9 cellular contexts compared by ENCODE assay signal in the genomic region with DNA sequence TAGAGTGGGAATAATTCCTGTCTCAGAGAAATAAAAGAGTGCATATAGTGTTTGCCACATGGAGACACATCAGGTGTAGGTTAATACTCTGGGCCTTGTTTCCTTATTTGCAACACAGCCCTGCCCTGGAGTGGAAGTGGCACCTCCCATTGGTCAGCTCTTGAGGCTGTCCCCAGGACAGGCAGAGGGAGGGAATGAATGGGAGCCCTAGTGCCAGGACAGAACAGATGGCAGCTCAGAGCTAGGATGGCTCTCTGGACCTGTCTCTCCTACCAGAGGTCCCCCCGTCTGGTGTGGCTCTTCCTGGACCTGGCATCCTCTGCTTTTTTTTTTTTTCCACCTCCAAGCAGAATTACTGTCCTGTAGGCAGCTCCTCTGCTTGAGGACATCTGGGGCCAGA. TPM values are rescaled to one million over a fixed set of nuclear protein-coding genes. Genes with fewer than 3 reads are reported as not detected.
DNase-seq lines count a peak whose midpoint lies in the region; ATAC-seq and TF ChIP-seq lines count a peak whose summit lies in the region.
"Had no signal": no experiment of that assay in that cellular context is flagged by ENCODE, and none has a peak within 500 bp of the region (broad histone marks: within the 10 kb centered on the region; RNA-seq: fewer than 3 reads in every experiment).

No MANE protein-coding gene starts in this region.

- H3K36me3 ChIP-seq in CD4-positive, alpha-beta memory T cell (ENCODE audit: insufficient read depth, low read length), result peaks cover 4% of the 10 kb centered on the region
- peaks cover 88% of the 10 kb centered on the region for H3K36me3 ChIP-seq in neutrophil

- peak overlapping the region in 6 of 7 donors; percentile 61 to 87 (median 78) for H3K27ac Mint-ChIP-seq in CD4-positive, alpha-beta memory T cell

- H3K4me3 Mint-ChIP-seq in CD4-positive, alpha-beta memory T cell, result peak overlapping the region; percentile 22 to 85 (median 78)

- no peaks in the 10 kb centered on the region for H3K27me3 ChIP-seq in CD4-positive, alpha-beta memory T cell (ENCODE audit: insufficient read depth, low read length)
- H3K27me3 ChIP-seq in neutrophil, result no peaks in the 10 kb centered on the region

- CTCF ChIA-PET in CD4-positive, alpha-beta memory T cell (lab: Charles Lee; ENCODE audit: partially characterized antibody), result interaction anchor here (0.8 to 3.6 kb wide), 10 partner anchors 8 to 301 kb away, joined by 3 to 25 read pairs (median 6); a partner anchor contains a TSS

- H3K4me3 ChIP-seq in CD4-positive, alpha-beta memory T cell (ENCODE audit: low read length in 2 of 2), result peak overlapping the region in 1 of 2 donors; percentile 27
- peak overlapping the region; percentile 21 to 39 for H3K4me3 ChIP-seq in neutrophil (ENCODE audit: low read depth in 1 of 2, low read length in 1 of 2)

- POLR2A ChIA-PET in CD4-positive, alpha-beta memory T cell (lab: Charles Lee; ENCODE audit: partially characterized antibody), result interaction anchor here (0.6 to 3.7 kb wide), 16 partner anchors 12 to 279 kb away, joined by 3 to 37 read pairs (median 5); a partner anchor contains a TSS

- no peak overlapping the region for H3K27ac ChIP-seq in CD4-positive, alpha-beta memory T cell (ENCODE audit: low read depth, low read length)
- H3K27ac ChIP-seq in neutrophil, result peak overlapping the region; percentile 72

- H3K9me3 ChIP-seq in CD4-positive, alpha-beta memory T cell (ENCODE audit: control insufficient read depth in 1 of 2, low read length in 2 of 2), result no peaks in the 10 kb centered on the region
- H3K9me3 ChIP-seq in neutrophil, result no peaks in the 10 kb centered on the region

- intact Hi-C loops in CD4-positive, alpha-beta memory T cell (cut with micrococcal nuclease), result no loop called here

- no peaks in the 10 kb centered on the region for H3K9me3 Mint-ChIP-seq in CD4-positive, alpha-beta memory T cell

- no peak for TF ChIP-seq CTCF in neutrophil (IDR thresholded peaks at IDR 0.05)

- H3K36me3 Mint-ChIP-seq in CD4-positive, alpha-beta memory T cell, result peaks cover 4 to 6% of the 10 kb centered on the region in 2 donors

- no peaks in the 10 kb centered on the region for H3K27me3 Mint-ChIP-seq in CD4-positive, alpha-beta memory T cell

- in situ Hi-C loops in SK-MEL-5 (cut with HindIII; ENCODE audit: low pct_unique_long_range_greater_than_20kb, low sequenced_read_pairs), result no loop called here

- ATAC-seq in esophagus mucosa, result peak; percentile 7
- ATAC-seq in GM19455 (IDR thresholded peaks at IDR 0.05; ENCODE audit: unreplicated experiment), result no peak
- ATAC-seq in HG02970 (IDR thresholded peaks at IDR 0.05; ENCODE audit: low FRiP score, unreplicated experiment), result no peak

- no peak for DNase-seq in CD4-positive, alpha-beta memory T cell
- DNase-seq in SK-MEL-5 (ENCODE audit: low read depth, low spot score) (peak; percentile 27), DMS79 (lab: John Stamatoyannopoulos, UW) (no peak)
- no peak for DNase-seq in central memory CD4-positive, alpha-beta T cell
- DNase-seq: NCI-H526 treated with DMSO at 0.1 percent for 48 hours had no signal

- H3K4me1 ChIP-seq in CD4-positive, alpha-beta memory T cell (ENCODE audit: insufficient read depth, low read length), result peaks cover 42% of the 10 kb centered on the region
- H3K4me1 ChIP-seq in neutrophil (ENCODE audit: control insufficient read depth in 1 of 2, insufficient read depth in 1 of 2, low read depth in 1 of 2, low read length in 1 of 2), result peaks cover 31 to 33% of the 10 kb centered on the region in 2 experiments

- H3K4me1 Mint-ChIP-seq in CD4-positive, alpha-beta memory T cell, result peaks cover 19 to 54% (median 26%) of the 10 kb centered on the region in 4 donors

RNA-seq across cellular contexts. Expression of a gene that starts 35.6 kb away (rescaled TPM):
- 10 to 100 TPM; 32.2 to 33.2 TPM for total RNA-seq in CD4-positive, alpha-beta memory T cell
- polyA plus RNA-seq in CD4-positive, alpha-beta memory T cell, result 10 to 100 TPM; 12.3 to 26.8 TPM
- 36.6 and 43.9 TPM in 2 replicates for total RNA-seq in SK-MEL-5 (2014; rRNA removed; shearing (Covaris generic))
- 29.2 and 42.2 TPM in 2 replicates for polyA plus RNA-seq in SK-MEL-5 (2015; cell fraction: cytosol; rRNA removed)
- polyA plus RNA-seq in SK-MEL-5 (2015; cell fraction: nucleus; rRNA removed), result 60.3 and 66.3 TPM in 2 replicates
- 88.0 TPM for total RNA-seq in esophagus mucosa

RNA-seq across cellular contexts. Expression of a gene that starts 44.6 kb away (rescaled TPM):
- 100 to 1,000 TPM; 399 to 411 TPM for total RNA-seq in CD4-positive, alpha-beta memory T cell
- 100 to 1,000 TPM; 418 to 473 TPM for polyA plus RNA-seq in CD4-positive, alpha-beta memory T cell
- 2.3 and 2.7 TPM in 2 replicates for total RNA-seq in SK-MEL-5 (2014; rRNA removed; shearing (Covaris generic))
- polyA plus RNA-seq in SK-MEL-5 (2015; cell fraction: cytosol; rRNA removed), result 0.98 and 3.5 TPM in 2 replicates
- 1.6 and 4.6 TPM in 2 replicates for polyA plus RNA-seq in SK-MEL-5 (2015; cell fraction: nucleus; rRNA removed)
- 5.8 TPM for total RNA-seq in esophagus mucosa

Comparison
In these comparisons a context has a peak if more than half of its experiments do, and no peak if none do; other contexts are left out.
1. RNA of a gene that starts 44.6 kb away (total RNA-seq): 399 to 411 TPM in CD4-positive, alpha-beta memory T cell; 5.8 TPM in esophagus mucosa (single experiment) and 2.3 to 2.7 TPM in SK-MEL-5; every median in the first group is over 10 times any median in the second.